ENCODE assay signal across 8 cellular contexts in the genomic region with DNA sequence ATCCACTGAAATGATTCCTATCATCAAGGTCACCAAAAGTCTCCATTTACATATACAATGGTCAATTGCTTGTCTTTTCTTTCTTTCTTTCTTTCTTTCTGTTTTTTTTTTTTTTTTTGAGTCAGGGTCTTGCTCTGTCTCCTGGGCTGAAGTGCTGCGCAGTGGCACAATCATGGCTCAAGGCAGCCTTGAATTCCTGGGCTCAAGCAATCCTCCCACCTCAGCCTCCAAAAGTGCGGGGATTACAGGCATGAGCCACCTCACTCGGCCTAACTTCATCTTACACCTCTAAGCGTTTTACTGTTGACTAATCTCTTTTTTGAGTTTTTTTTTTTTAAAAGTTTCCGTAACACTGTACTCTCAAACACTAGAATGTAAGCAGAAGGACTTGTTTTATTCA. TPM values are rescaled to one million over a fixed set of nuclear protein-coding genes. Genes with fewer than 3 reads are reported as not detected.
A peak's percentile ranks its signal among the peaks of the same experiment; 100 is the strongest.
DNase-seq lines count a peak whose midpoint lies in the region; ATAC-seq and TF ChIP-seq lines count a peak whose summit lies in the region.

No MANE protein-coding gene starts in this region.

- H3K9me3 Mint-ChIP-seq in nephron, result no peaks in the 10 kb centered on the region

- peak overlapping the region; percentile 73 for H3K4me2 ChIP-seq in BLaER1

- TF ChIP-seq CTCF in NB4 (IDR thresholded peaks at IDR 0.05; ENCODE audit: low read depth, low read length) (no peak), nephron (IDR thresholded peaks at IDR 0.05; ENCODE audit: unreplicated experiment in 3 of 3) (no peak)

- H3K36me3 ChIP-seq in BLaER1, result peaks cover 47% of the 10 kb centered on the region
- H3K36me3 ChIP-seq in ectodermal cell (ENCODE audit: control insufficient read depth, insufficient read depth, low read length), result no peaks in the 10 kb centered on the region

- TF ChIP-seq POLR2A in NB4 (IDR thresholded peaks at IDR 0.05; ENCODE audit: extremely low read depth, insufficient read length), result no peak

- peak overlapping the region; percentile 86 to 98 (median 98) for H3K27ac Mint-ChIP-seq in nephron

- H4K20me1 ChIP-seq in BLaER1, result peaks cover 44% of the 10 kb centered on the region

- peak overlapping the region; percentile 88 for H3K9ac ChIP-seq in BLaER1

- ATAC-seq in HG02884 (IDR thresholded peaks at IDR 0.05; ENCODE audit: unreplicated experiment), result no peak
- no peak for ATAC-seq in HG03521 (IDR thresholded peaks at IDR 0.05; ENCODE audit: unreplicated experiment)

- DNase-seq in NB4 (ENCODE audit: low read depth) (no peak), NCI-H1930 (lab: John Stamatoyannopoulos, UW) (no peak), MV-4-11 (lab: John Stamatoyannopoulos, UW) (no peak)

- H3K4me1 ChIP-seq in BLaER1, result peaks cover 30% of the 10 kb centered on the region
- H3K4me1 ChIP-seq in ectodermal cell (ENCODE audit: control insufficient read depth, insufficient read depth, low read length), result peaks cover 12% of the 10 kb centered on the region

- H3K4me3 ChIP-seq in BLaER1 (peak overlapping the region; percentile 84), NB4 (ENCODE audit: low read depth, low read length) (peak overlapping the region; percentile 79), ectodermal cell (ENCODE audit: insufficient read depth, low read depth, low read length) (peak overlapping the region; percentile 70)

- peak overlapping the region; percentile 97 to 98 (median 97) for H3K4me3 Mint-ChIP-seq in nephron

- H3K9me3 ChIP-seq in BLaER1 (no peaks in the 10 kb centered on the region), ectodermal cell (ENCODE audit: control insufficient read depth, low read length) (no peaks in the 10 kb centered on the region)

- 65 to 71% methylated on average over 5 of the region's 5 CpGs for WGBS in ectodermal cell, 2 experiments

- H3K27me3 Mint-ChIP-seq in nephron (ENCODE audit: low read depth), result peaks cover 4% of the 10 kb centered on the region

- H3K27ac ChIP-seq in BLaER1 (no peak overlapping the region), ectodermal cell (ENCODE audit: insufficient read depth, low read depth, low read length, poor library complexity, severe bottlenecking) (no peak overlapping the region)

- H3K36me3 Mint-ChIP-seq in nephron (ENCODE audit: low read depth), result peaks cover 25% of the 10 kb centered on the region

- H3K27me3 ChIP-seq in BLaER1 (no peaks in the 10 kb centered on the region), ectodermal cell (ENCODE audit: control insufficient read depth, insufficient read depth, low read length, poor library complexity, severe bottlenecking) (no peaks in the 10 kb centered on the region)

- H3K4me1 Mint-ChIP-seq in nephron, result peaks cover 30% of the 10 kb centered on the region

RNA-seq across cellular contexts. Expression of gene SF3B6, which starts 0.9 kb away (rescaled TPM):
- 174 TPM for polyA plus RNA-seq in ectodermal cell (2013, experiment 1 of 4)
- 177 TPM for polyA plus RNA-seq in ectodermal cell (2013, experiment 2 of 4)
- polyA plus RNA-seq in ectodermal cell (2013, experiment 3 of 4), result 168 TPM
- polyA plus RNA-seq in ectodermal cell (2013, experiment 4 of 4), result 181 TPM

RNA-seq across cellular contexts. Expression of gene TP53I3, which starts 9.4 kb away (rescaled TPM):
- 42.9 TPM for polyA plus RNA-seq in ectodermal cell (2013, experiment 1 of 4)
- 38.8 TPM for polyA plus RNA-seq in ectodermal cell (2013, experiment 2 of 4)
- 37.0 TPM for polyA plus RNA-seq in ectodermal cell (2013, experiment 3 of 4)
- polyA plus RNA-seq in ectodermal cell (2013, experiment 4 of 4), result 40.8 TPM

RNA-seq across cellular contexts. Expression of gene FKBP1B, which starts 25.7 kb away (rescaled TPM):
- polyA plus RNA-seq in ectodermal cell (2013, experiment 1 of 4), result 39.1 TPM
- polyA plus RNA-seq in ectodermal cell (2013, experiment 2 of 4), result 44.8 TPM
- polyA plus RNA-seq in ectodermal cell (2013, experiment 3 of 4), result 54.1 TPM
- polyA plus RNA-seq in ectodermal cell (2013, experiment 4 of 4), result 58.3 TPM

RNA-seq across cellular contexts. Expression of gene WDCP, which starts 28.1 kb away (rescaled TPM):
- polyA plus RNA-seq in ectodermal cell (2013, experiment 1 of 4), result 25.3 TPM
- 27.1 TPM for polyA plus RNA-seq in ectodermal cell (2013, experiment 2 of 4)
- 19.2 TPM for polyA plus RNA-seq in ectodermal cell (2013, experiment 3 of 4)
- 20.4 TPM for polyA plus RNA-seq in ectodermal cell (2013, experiment 4 of 4)

RNA-seq across cellular contexts. Expression of gene PFN4, which starts 47.9 kb away (rescaled TPM):
- not detected for polyA plus RNA-seq in ectodermal cell (2013, experiment 1 of 4)
- 0.82 TPM for polyA plus RNA-seq in ectodermal cell (2013, experiment 2 of 4)
- polyA plus RNA-seq in ectodermal cell (2013, experiment 3 of 4), result 0.37 TPM
- polyA plus RNA-seq in ectodermal cell (2013, experiment 4 of 4), result 0.32 TPM
